Comparison of ENCODE assay signal across 16 cellular contexts in genomic region chr5:96973561-96974401, GRCh38. TPM values are rescaled to one million over a fixed set of nuclear protein-coding genes. Genes with fewer than 3 reads are reported as not detected.
DNase-seq lines count a peak whose midpoint lies in the region; ATAC-seq lines count a peak whose summit lies in the region.
"Had no signal": no experiment of that assay in that cellular context is flagged by ENCODE, and none has a peak within 500 bp of the region (broad histone marks: within the 10 kb centered on the region; RNA-seq: fewer than 3 reads in every experiment).

No MANE protein-coding gene starts in this region.

- ATAC-seq in HG02759 (IDR thresholded peaks at IDR 0.05; ENCODE audit: unreplicated experiment): peak; percentile 48
- peak; percentile 85 for ATAC-seq in T-helper 17 cell
- peak; percentile 84 to 95 for ATAC-seq in naive thymus-derived CD8-positive, alpha-beta T cell
- no peak for ATAC-seq in GM21447 (IDR thresholded peaks at IDR 0.05; ENCODE audit: unreplicated experiment)

- H3K27ac Mint-ChIP-seq in T-helper 1 cell treated with Interleukin-12 subunit alpha and Interleukin-12 subunit beta and Interleukin-4 antibody, amounts not matched to agents 30 μg/mL and 1 μg/mL, for 36 hours: peak overlapping the region; percentile 28
- peak overlapping the region; percentile 93 for H3K27ac Mint-ChIP-seq in T-helper 17 cell
- H3K27ac Mint-ChIP-seq in naive thymus-derived CD8-positive, alpha-beta T cell: peak overlapping the region; percentile 12 to 89 (median 72)
- H3K27ac Mint-ChIP-seq: HFFc6, nephron progenitor cell had no signal

- POLR2A ChIA-PET in naive thymus-derived CD8-positive, alpha-beta T cell (lab: Charles Lee): interaction anchor here (0.5 to 1.1 kb wide), 4 partner anchors 11 to 98 kb away, joined by 3 read pairs; partner anchors contain the start of gene LNPEP

- peaks cover 9% of the 10 kb centered on the region for H3K36me3 Mint-ChIP-seq in T-helper 1 cell treated with Interleukin-12 subunit alpha and Interleukin-12 subunit beta and Interleukin-4 antibody, amounts not matched to agents 30 μg/mL and 1 μg/mL, for 36 hours (ENCODE audit: low read depth)
- peaks cover 4% of the 10 kb centered on the region for H3K36me3 Mint-ChIP-seq in T-helper 17 cell (ENCODE audit: low read depth)
- H3K36me3 Mint-ChIP-seq in naive thymus-derived CD8-positive, alpha-beta T cell: peaks cover 0 to 6% (median 2%) of the 10 kb centered on the region in 3 donors

- peak overlapping the region; percentile 4 for H3K4me3 Mint-ChIP-seq in T-helper 1 cell treated with Interleukin-12 subunit alpha and Interleukin-12 subunit beta and Interleukin-4 antibody, amounts not matched to agents 30 μg/mL and 1 μg/mL, for 36 hours
- peak overlapping the region; percentile 81 for H3K4me3 Mint-ChIP-seq in T-helper 17 cell
- peak overlapping the region; percentile 64 to 84 (median 74) for H3K4me3 Mint-ChIP-seq in naive thymus-derived CD8-positive, alpha-beta T cell
- H3K4me3 Mint-ChIP-seq: HFFc6, nephron progenitor cell had no signal

- H3K27me3 Mint-ChIP-seq in T-helper 1 cell treated with Interleukin-12 subunit alpha and Interleukin-12 subunit beta and Interleukin-4 antibody, amounts not matched to agents 30 μg/mL and 1 μg/mL, for 36 hours (ENCODE audit: low read depth): no peaks in the 10 kb centered on the region
- H3K27me3 Mint-ChIP-seq in T-helper 17 cell: no peaks in the 10 kb centered on the region
- no peaks in the 10 kb centered on the region for H3K27me3 Mint-ChIP-seq in naive thymus-derived CD8-positive, alpha-beta T cell

- no peaks in the 10 kb centered on the region for H3K9me3 ChIP-seq in T-helper 17 cell (ENCODE audit: control insufficient read depth, low read length, poor library complexity, severe bottlenecking)
- H3K9me3 ChIP-seq: thyroid gland had no signal

- DNase-seq in T-helper 1 cell (no peak), T-helper 17 cell (no peak), SKM-1 treated with dmso at 0.1 percent for 144 hours (lab: John Stamatoyannopoulos, UW; ENCODE audit: unreplicated experiment) (no peak), ureter (ENCODE audit: low spot score) (no peak)
- DNase-seq in naive thymus-derived CD8-positive, alpha-beta T cell: peak in 2 of 10 donors; percentile 34 to 36
- DNase-seq: activated CD4-positive, alpha-beta T cell treated with anti-CD3 and anti-CD28 coated beads for 48 hours; effector CD8-positive, alpha-beta T cell; HFFc6; NCI-H2081; nephron progenitor cell; OCI-M1; SW 1271; thyroid gland had no signal

- peaks cover 46% of the 10 kb centered on the region for H3K4me1 Mint-ChIP-seq in T-helper 1 cell treated with Interleukin-12 subunit alpha and Interleukin-12 subunit beta and Interleukin-4 antibody, amounts not matched to agents 30 μg/mL and 1 μg/mL, for 36 hours (ENCODE audit: low read depth)
- peaks cover 59% of the 10 kb centered on the region for H3K4me1 Mint-ChIP-seq in T-helper 17 cell
- peaks cover 38 to 95% (median 82%) of the 10 kb centered on the region in 4 donors for H3K4me1 Mint-ChIP-seq in naive thymus-derived CD8-positive, alpha-beta T cell

- no peaks in the 10 kb centered on the region for H3K9me3 Mint-ChIP-seq in T-helper 1 cell treated with Interleukin-12 subunit alpha and Interleukin-12 subunit beta and Interleukin-4 antibody, amounts not matched to agents 30 μg/mL and 1 μg/mL, for 36 hours
- H3K9me3 Mint-ChIP-seq in naive thymus-derived CD8-positive, alpha-beta T cell: no peaks in the 10 kb centered on the region
- H3K9me3 Mint-ChIP-seq: HFFc6, nephron progenitor cell had no signal

RNA-seq across cellular contexts. Expression of gene LNPEP, which starts 37.9 kb away (rescaled TPM):
- total RNA-seq in T-helper 17 cell (10 to 100 TPM; 72.4 to 80.7 TPM), ureter (56.3 TPM)
- 100 to 1,000 TPM; 105 to 107 TPM for total RNA-seq in naive thymus-derived CD8-positive, alpha-beta T cell
- polyA plus RNA-seq in naive thymus-derived CD8-positive, alpha-beta T cell: 10 to 100 TPM; 50.9 to 61.7 (median 52.4) TPM

Comparison
In these comparisons a context has a peak if more than half of its experiments do, and no peak if none do; other contexts are left out.
1. H3K27ac Mint-ChIP-seq: peak in every context shown above with its lines; median percentile 93 in T-helper 17 cell; 72 in naive thymus-derived CD8-positive, alpha-beta T cell; 28 in T-helper 1 cell treated with Interleukin-12 subunit alpha and Interleukin-12 subunit beta and Interleukin-4 antibody, amounts not matched to agents 30 μg/mL and 1 μg/mL, for 36 hours.
2. H3K4me3 Mint-ChIP-seq: peak in every context shown above with its lines; median percentile 81 in T-helper 17 cell; 74 in naive thymus-derived CD8-positive, alpha-beta T cell; 4 in T-helper 1 cell treated with Interleukin-12 subunit alpha and Interleukin-12 subunit beta and Interleukin-4 antibody, amounts not matched to agents 30 μg/mL and 1 μg/mL, for 36 hours.